14 cellular contexts compared by ENCODE assay signal in the genomic region with DNA sequence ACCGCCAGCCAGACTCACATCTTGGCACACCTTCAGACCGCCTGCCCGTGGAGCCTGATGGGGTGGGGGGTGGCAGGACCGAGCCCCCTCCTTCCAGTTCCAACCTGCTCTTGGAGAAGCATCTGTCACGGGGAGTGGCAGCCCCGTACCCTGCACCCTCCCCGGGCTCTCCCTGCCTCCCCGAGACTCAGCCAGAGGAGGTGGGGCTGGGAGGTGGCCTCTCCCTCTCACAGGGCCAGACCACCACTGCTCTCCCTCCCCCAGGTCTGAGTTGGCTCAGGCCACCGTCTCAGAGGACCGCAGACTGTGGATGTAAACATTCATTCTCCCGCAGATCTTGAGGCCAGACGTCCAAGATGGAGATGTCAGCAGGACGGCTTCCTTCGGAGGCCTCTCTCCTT. TPM values are rescaled to one million over a fixed set of nuclear protein-coding genes. Genes with fewer than 3 reads are reported as not detected.
A peak's percentile ranks its signal among the peaks of the same experiment; 100 is the strongest.
DNase-seq lines count a peak whose midpoint lies in the region; ATAC-seq and TF ChIP-seq lines count a peak whose summit lies in the region.
"Had no signal": no experiment of that assay in that cellular context is flagged by ENCODE, and none has a peak within 500 bp of the region (broad histone marks: within the 10 kb centered on the region; RNA-seq: fewer than 3 reads in every experiment).

No MANE protein-coding gene starts in this region.

- no peak overlapping the region for H3K27ac Mint-ChIP-seq in activated naive CD8-positive, alpha-beta T cell treated with anti-CD3 and anti-CD28 coated beads, Interleukin-2, amount 10 ng/mL, durations not matched to agents 7 days and 5 days
- no peak overlapping the region for H3K27ac Mint-ChIP-seq in activated naive CD8-positive, alpha-beta T cell treated with anti-CD3 and anti-CD28 coated beads for 36 hours
- no peak overlapping the region for H3K27ac Mint-ChIP-seq in type B pancreatic cell
- no peak overlapping the region for H3K27ac Mint-ChIP-seq in activated CD4-positive, alpha-beta T cell treated with anti-CD3 and anti-CD28 coated beads, Interleukin-2, amount 10 ng/mL, durations not matched to agents 7 days and 5 days

- TF ChIP-seq CTCF in type B pancreatic cell (conservative IDR thresholded peaks at IDR 0.05): no peak

- H3K36me3 Mint-ChIP-seq in activated naive CD8-positive, alpha-beta T cell treated with anti-CD3 and anti-CD28 coated beads, Interleukin-2, amount 10 ng/mL, durations not matched to agents 7 days and 5 days: no peaks in the 10 kb centered on the region
- no peaks in the 10 kb centered on the region for H3K36me3 Mint-ChIP-seq in activated naive CD8-positive, alpha-beta T cell treated with anti-CD3 and anti-CD28 coated beads for 36 hours
- H3K36me3 Mint-ChIP-seq in type B pancreatic cell: no peaks in the 10 kb centered on the region
- H3K36me3 Mint-ChIP-seq in activated CD4-positive, alpha-beta T cell treated with anti-CD3 and anti-CD28 coated beads, Interleukin-2, amount 10 ng/mL, durations not matched to agents 7 days and 5 days (ENCODE audit: low read depth): no peaks in the 10 kb centered on the region

- H3K4me3 Mint-ChIP-seq in activated naive CD8-positive, alpha-beta T cell treated with anti-CD3 and anti-CD28 coated beads, Interleukin-2, amount 10 ng/mL, durations not matched to agents 7 days and 5 days: no peak overlapping the region
- H3K4me3 Mint-ChIP-seq in activated naive CD8-positive, alpha-beta T cell treated with anti-CD3 and anti-CD28 coated beads for 36 hours: no peak overlapping the region
- no peak overlapping the region for H3K4me3 Mint-ChIP-seq in type B pancreatic cell
- H3K4me3 Mint-ChIP-seq in activated CD4-positive, alpha-beta T cell treated with anti-CD3 and anti-CD28 coated beads, Interleukin-2, amount 10 ng/mL, durations not matched to agents 7 days and 5 days: no peak overlapping the region

- H3K9me3 Mint-ChIP-seq in activated naive CD8-positive, alpha-beta T cell treated with anti-CD3 and anti-CD28 coated beads, Interleukin-2, amount 10 ng/mL, durations not matched to agents 7 days and 5 days: peaks cover 3% of the 10 kb centered on the region
- peaks cover 3% of the 10 kb centered on the region for H3K9me3 Mint-ChIP-seq in activated naive CD8-positive, alpha-beta T cell treated with anti-CD3 and anti-CD28 coated beads for 36 hours
- H3K9me3 Mint-ChIP-seq in type B pancreatic cell: no peaks in the 10 kb centered on the region
- peaks cover 5% of the 10 kb centered on the region for H3K9me3 Mint-ChIP-seq in activated CD4-positive, alpha-beta T cell treated with anti-CD3 and anti-CD28 coated beads, Interleukin-2, amount 10 ng/mL, durations not matched to agents 7 days and 5 days

- ATAC-seq in activated naive CD8-positive, alpha-beta T cell treated with anti-CD3 and anti-CD28 coated beads, Interleukin-2, amount 10 ng/mL, durations not matched to agents 7 days and 5 days (ENCODE audit: low read depth): no peak
- ATAC-seq in HG03097 (IDR thresholded peaks at IDR 0.05; ENCODE audit: low FRiP score, unreplicated experiment) (no peak), GM19463 (IDR thresholded peaks at IDR 0.05; ENCODE audit: unreplicated experiment) (no peak)

- POLR2A ChIA-PET in activated naive CD8-positive, alpha-beta T cell treated with anti-CD3 and anti-CD28 coated beads, Interleukin-2, amount 10 ng/mL, durations not matched to agents 7 days and 5 days (lab: Charles Lee): no interaction called here
- POLR2A ChIA-PET in activated CD4-positive, alpha-beta T cell treated with anti-CD3 and anti-CD28 coated beads, Interleukin-2, amount 10 ng/mL, durations not matched to agents 7 days and 5 days (lab: Charles Lee): no interaction called here

- peaks cover 10% of the 10 kb centered on the region for H3K27me3 Mint-ChIP-seq in activated naive CD8-positive, alpha-beta T cell treated with anti-CD3 and anti-CD28 coated beads, Interleukin-2, amount 10 ng/mL, durations not matched to agents 7 days and 5 days
- H3K27me3 Mint-ChIP-seq in activated naive CD8-positive, alpha-beta T cell treated with anti-CD3 and anti-CD28 coated beads for 36 hours: peaks cover 19% of the 10 kb centered on the region
- H3K27me3 Mint-ChIP-seq in type B pancreatic cell: peaks cover 26% of the 10 kb centered on the region
- no peaks in the 10 kb centered on the region for H3K27me3 Mint-ChIP-seq in activated CD4-positive, alpha-beta T cell treated with anti-CD3 and anti-CD28 coated beads, Interleukin-2, amount 10 ng/mL, durations not matched to agents 7 days and 5 days

- no peaks in the 10 kb centered on the region for H3K4me1 Mint-ChIP-seq in activated naive CD8-positive, alpha-beta T cell treated with anti-CD3 and anti-CD28 coated beads, Interleukin-2, amount 10 ng/mL, durations not matched to agents 7 days and 5 days
- H3K4me1 Mint-ChIP-seq in activated naive CD8-positive, alpha-beta T cell treated with anti-CD3 and anti-CD28 coated beads for 36 hours: no peaks in the 10 kb centered on the region
- H3K4me1 Mint-ChIP-seq in type B pancreatic cell (ENCODE audit: unreplicated experiment): peaks cover 10% of the 10 kb centered on the region
- H3K4me1 Mint-ChIP-seq in activated CD4-positive, alpha-beta T cell treated with anti-CD3 and anti-CD28 coated beads, Interleukin-2, amount 10 ng/mL, durations not matched to agents 7 days and 5 days: no peaks in the 10 kb centered on the region

- peak; percentile 15 for DNase-seq in activated naive CD8-positive, alpha-beta T cell treated with anti-CD3 and anti-CD28 coated beads, Interleukin-2, amount 10 ng/mL, durations not matched to agents 7 days and 5 days
- no peak for DNase-seq in activated naive CD8-positive, alpha-beta T cell treated with anti-CD3 and anti-CD28 coated beads for 36 hours
- DNase-seq in NCI-H69 (lab: John Stamatoyannopoulos, UW): peak; percentile 8
- peak; percentile 74 for DNase-seq in mesenteric fat pad (ENCODE audit: low spot score)
- peak; percentile 47 for DNase-seq in type B pancreatic cell (ENCODE audit: extremely low spot score, unreplicated experiment)
- DNase-seq in activated CD4-positive, alpha-beta T cell treated with anti-CD3 and anti-CD28 coated beads, Interleukin-2, amount 10 ng/mL, durations not matched to agents 7 days and 5 days: no peak
- DNase-seq: Kasumi-1; mesenchymal stem cell; NCI-H187 treated with DMSO at 0.1 percent for 48 hours; NK-92 treated with Interleukin-12 subunit alpha and Interleukin-12 subunit beta, amount 100 ng/mL, for 24 hours; thyroid gland had no signal

- CTCF ChIA-PET in activated CD4-positive, alpha-beta T cell treated with anti-CD3 and anti-CD28 coated beads, Interleukin-2, amount 10 ng/mL, durations not matched to agents 7 days and 5 days (lab: Charles Lee): no interaction called here

RNA-seq across cellular contexts. Expression of gene RBFOX3, which starts 11.3 kb away (rescaled TPM):
- not detected for total RNA-seq in activated naive CD8-positive, alpha-beta T cell treated with anti-CD3 and anti-CD28 coated beads, Interleukin-2, amount 10 ng/mL, durations not matched to agents 7 days and 5 days
- not detected for total RNA-seq in activated naive CD8-positive, alpha-beta T cell treated with anti-CD3 and anti-CD28 coated beads for 36 hours
- 0.45 TPM for total RNA-seq in mesenteric fat pad
- total RNA-seq in type B pancreatic cell (ENCODE audit: low replicate concordance): 1.6 and 2.0 TPM in 2 replicates
- total RNA-seq in activated CD4-positive, alpha-beta T cell treated with anti-CD3 and anti-CD28 coated beads, Interleukin-2, amount 10 ng/mL, durations not matched to agents 7 days and 5 days: not detected
- total RNA-seq: SK-MEL-5, thyroid gland had no signal

Comparison
In these comparisons a context has a peak if more than half of its experiments do, and no peak if none do; other contexts are left out.
1. DNase-seq: peak in activated naive CD8-positive, alpha-beta T cell treated with anti-CD3 and anti-CD28 coated beads, Interleukin-2, amount 10 ng/mL, durations not matched to agents 7 days and 5 days (single experiment), NCI-H69 (single experiment), mesenteric fat pad (single experiment) and type B pancreatic cell (single experiment); none in activated naive CD8-positive, alpha-beta T cell treated with anti-CD3 and anti-CD28 coated beads for 36 hours (single experiment) and activated CD4-positive, alpha-beta T cell treated with anti-CD3 and anti-CD28 coated beads, Interleukin-2, amount 10 ng/mL, durations not matched to agents 7 days and 5 days (single experiment).